7 cellular contexts compared by ENCODE assay signal in genomic region chr9:135356796-135357195, GRCh38.
"Had no signal": no experiment of that assay in that cellular context is flagged by ENCODE, and none has a peak within 500 bp of the region (broad histone marks: within the 10 kb centered on the region; RNA-seq: fewer than 3 reads in every experiment).

No MANE protein-coding gene starts in this region.

- ATAC-seq: HCT116 had no signal

- H3K4me3 ChIP-seq: GM23248, HAP-1 had no signal

- DNase-seq: GM23248, GOT3, H7, HFFc6, IMR-90 had no signal

- H3K27ac Mint-ChIP-seq: HFFc6 had no signal

- H3K9me3 ChIP-seq: HAP-1 had no signal

- H3K4me3 Mint-ChIP-seq: HFFc6 had no signal

- H3K4me1 ChIP-seq: HAP-1 had no signal

- H3K36me3 ChIP-seq: HAP-1 had no signal

- H3K9ac ChIP-seq: GM23248 had no signal

- H3K27ac ChIP-seq: GM23248 had no signal

- H2AFZ ChIP-seq: GM23248 had no signal
